ENCODE assay signal across 8 cellular contexts in genomic region chr13:48118025-48118424, GRCh38.
"Had no signal": no experiment of that assay in that cellular context is flagged by ENCODE, and none has a peak within 500 bp of the region (broad histone marks: within the 10 kb centered on the region; RNA-seq: fewer than 3 reads in every experiment).

No MANE protein-coding gene starts in this region.

- H3K36me3 ChIP-seq: HAP-1 had no signal

- H3K4me1 Mint-ChIP-seq: GM23338, IgD-negative memory B cell had no signal

- H3K4me3 Mint-ChIP-seq: GM23338, HFFc6, IgD-negative memory B cell had no signal

- ATAC-seq: GM23338, HCT116, HepG2 had no signal

- H2AFZ ChIP-seq: GM23338 had no signal

- H3K4me1 ChIP-seq: HAP-1 had no signal

- H3K27ac Mint-ChIP-seq: GM23338, HFFc6, IgD-negative memory B cell had no signal

- H3K9me3 Mint-ChIP-seq: GM23338, HFFc6 had no signal

- H3K9me3 ChIP-seq: HAP-1 had no signal

- H3K4me3 ChIP-seq: GM23338, HAP-1 had no signal

- H3K27ac ChIP-seq: HL-60 had no signal

- H3K36me3 Mint-ChIP-seq: IgD-negative memory B cell had no signal

- DNase-seq: H7, HFFc6 had no signal

- H3K4me2 ChIP-seq: GM23338 had no signal
